In the genomic region with DNA sequence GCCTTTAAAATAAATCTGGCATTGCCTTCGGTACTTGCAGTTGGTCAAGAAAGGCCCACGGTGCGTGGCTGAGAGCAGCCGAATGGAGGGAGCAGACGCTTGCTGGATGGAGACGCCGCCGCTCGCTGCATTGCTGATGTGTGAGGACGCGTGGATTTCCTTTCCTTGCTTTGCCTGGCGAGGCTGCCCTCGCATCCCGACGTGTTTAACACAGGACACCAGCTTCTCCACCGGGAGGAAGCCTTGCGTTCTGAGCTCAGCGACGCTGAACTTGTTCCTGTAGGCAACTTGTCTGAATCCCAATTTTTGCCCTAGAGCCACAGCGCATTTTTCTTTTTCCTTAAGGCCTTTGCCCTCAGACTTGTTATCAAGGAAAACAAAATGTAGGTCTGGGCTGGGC, we compare ENCODE assay signal across 19 cellular contexts. TPM values are rescaled to one million over a fixed set of nuclear protein-coding genes. Genes with fewer than 3 reads are reported as not detected.
"Had no signal": no experiment of that assay in that cellular context is flagged by ENCODE, and none has a peak within 500 bp of the region (broad histone marks: within the 10 kb centered on the region; RNA-seq: fewer than 3 reads in every experiment).

No MANE protein-coding gene starts in this region.

- H3K27ac ChIP-seq: esophagus muscularis mucosa, left ventricle myocardium inferior, tibial artery had no signal

- ATAC-seq: activated T-cell treated with anti-CD3 and anti-CD28 coated beads, Interleukin-2, amount 50 U/mL, for 72 hours had no signal

- H3K9me3 Mint-ChIP-seq: activated CD4-positive, alpha-beta memory T cell treated with anti-CD3 and anti-CD28 coated beads for 36 hours; activated naive CD4-positive, alpha-beta T cell treated with anti-CD3 and anti-CD28 coated beads, Interleukin-2, amount 10 ng/mL, durations not matched to agents 7 days and 5 days; activated T-cell treated with anti-CD3 and anti-CD28 coated beads, Interleukin-2, amount 50 U/mL, for 72 hours had no signal

- H3K4me3 Mint-ChIP-seq: activated CD4-positive, alpha-beta memory T cell treated with anti-CD3 and anti-CD28 coated beads for 36 hours; activated naive CD4-positive, alpha-beta T cell treated with anti-CD3 and anti-CD28 coated beads, Interleukin-2, amount 10 ng/mL, durations not matched to agents 7 days and 5 days; activated T-cell treated with anti-CD3 and anti-CD28 coated beads, Interleukin-2, amount 50 U/mL, for 72 hours; brain had no signal

- H3K36me3 ChIP-seq: esophagus muscularis mucosa, left ventricle myocardium inferior, tibial artery had no signal

- H3K4me1 ChIP-seq: left ventricle myocardium inferior, tibial artery had no signal

- FAIRE-seq: frontal cortex had no signal

- DNase-seq: activated CD4-positive, alpha-beta memory T cell treated with anti-CD3 and anti-CD28 coated beads for 36 hours; activated CD4-positive, alpha-beta T cell treated with anti-CD3 and anti-CD28 coated beads for 48 hours; activated effector memory CD4-positive, alpha-beta T cell treated with Interleukin-2 at 50 U/mL for 16 hours; activated naive CD4-positive, alpha-beta T cell treated with anti-CD3 and anti-CD28 coated beads, Interleukin-2, amount 10 ng/mL, durations not matched to agents 7 days and 5 days; activated T-cell treated with anti-CD3 and anti-CD28 coated beads, Interleukin-2, amount 50 U/mL, for 72 hours; glutamatergic neuron; hippocampal formation; left ventricle myocardium inferior; mammary epithelial cell; occipital lobe; stimulated activated CD4-positive, alpha-beta T cell treated with anti-CD3 and anti-CD28 coated beads, Interleukin-4, amount 100 ng/mL, for 24 hours; stimulated activated naive CD8-positive, alpha-beta T cell treated with anti-CD3 and anti-CD28 coated beads, Interleukin-15, Interleukin-2, amounts not matched to agents 100 U/mL and 50 U/mL, for 24 hours; substantia nigra; tibial artery had no signal

- H3K27ac Mint-ChIP-seq: activated CD4-positive, alpha-beta memory T cell treated with anti-CD3 and anti-CD28 coated beads for 36 hours; activated naive CD4-positive, alpha-beta T cell treated with anti-CD3 and anti-CD28 coated beads, Interleukin-2, amount 10 ng/mL, durations not matched to agents 7 days and 5 days; activated T-cell treated with anti-CD3 and anti-CD28 coated beads, Interleukin-2, amount 50 U/mL, for 72 hours; brain had no signal

- H3K4me1 Mint-ChIP-seq: activated naive CD4-positive, alpha-beta T cell treated with anti-CD3 and anti-CD28 coated beads, Interleukin-2, amount 10 ng/mL, durations not matched to agents 7 days and 5 days; brain had no signal

- H3K9me3 ChIP-seq: esophagus muscularis mucosa, left ventricle myocardium inferior, tibial artery had no signal

- H3K4me3 ChIP-seq: left ventricle myocardium inferior, tibial artery had no signal

- H3K36me3 Mint-ChIP-seq: activated CD4-positive, alpha-beta memory T cell treated with anti-CD3 and anti-CD28 coated beads for 36 hours; activated naive CD4-positive, alpha-beta T cell treated with anti-CD3 and anti-CD28 coated beads, Interleukin-2, amount 10 ng/mL, durations not matched to agents 7 days and 5 days; brain had no signal

RNA-seq across cellular contexts. Expression of gene IRF8, which starts 53.7 kb away (rescaled TPM):
- total RNA-seq: mammary epithelial cell, myocyte had no signal
- polyA plus RNA-seq: mammary epithelial cell, neural cell had no signal
